ENCODE assay signal across 13 cellular contexts in genomic region chr3:98971183-98971681, GRCh38.
DNase-seq lines count a peak whose midpoint lies in the region; ATAC-seq and TF ChIP-seq lines count a peak whose summit lies in the region.
"Had no signal": no experiment of that assay in that cellular context is flagged by ENCODE, and none has a peak within 500 bp of the region (broad histone marks: within the 10 kb centered on the region; RNA-seq: fewer than 3 reads in every experiment).

No MANE protein-coding gene starts in this region.

- H3K4me1 Mint-ChIP-seq in activated naive CD4-positive, alpha-beta T cell treated with anti-CD3 and anti-CD28 coated beads for 36 hours (ENCODE audit: low read depth), result peaks cover 6% of the 10 kb centered on the region
- peaks cover 22% of the 10 kb centered on the region for H3K4me1 Mint-ChIP-seq in stimulated activated naive CD8-positive, alpha-beta T cell treated with anti-CD3 and anti-CD28 coated beads, Interleukin-15, Interleukin-2, amounts not matched to agents 100 ng/mL and 50 ng/mL, for 24 hours (ENCODE audit: low read depth)
- H3K4me1 Mint-ChIP-seq: activated naive CD4-positive, alpha-beta T cell treated with anti-CD3 and anti-CD28 coated beads, Interleukin-2, amount 10 ng/mL, durations not matched to agents 7 days and 5 days had no signal

- H3K4me1 ChIP-seq in RWPE2 (ENCODE audit: insufficient read depth, poor library complexity, severe bottlenecking), result peaks cover 59% of the 10 kb centered on the region
- peaks cover 0 to 8% (median 0%) of the 10 kb centered on the region in 12 donors for H3K4me1 ChIP-seq in heart left ventricle
- H3K4me1 ChIP-seq: parathyroid adenoma had no signal

- H3K27ac ChIP-seq in RWPE2 (ENCODE audit: poor library complexity, severe bottlenecking) (peak overlapping the region; percentile 99), heart left ventricle (no peak overlapping the region)
- H3K27ac ChIP-seq: parathyroid adenoma had no signal

- no peak for TF ChIP-seq CTCF in RWPE2 (IDR thresholded peaks at IDR 0.05; ENCODE audit: poor library complexity, severe bottlenecking)
- TF ChIP-seq CTCF in epithelial cell of proximal tubule (conservative IDR thresholded peaks at IDR 0.05; ENCODE audit: low read depth, low read length), result no peak
- no peak for TF ChIP-seq CTCF in heart left ventricle (IDR thresholded peaks at IDR 0.05)

- H3K27me3 ChIP-seq in RWPE2 (ENCODE audit: insufficient read depth, poor library complexity, severe bottlenecking), result no peaks in the 10 kb centered on the region
- H3K27me3 ChIP-seq in heart left ventricle, result no peaks in the 10 kb centered on the region
- H3K27me3 ChIP-seq: BE2C had no signal

- H3K36me3 Mint-ChIP-seq in activated naive CD4-positive, alpha-beta T cell treated with anti-CD3 and anti-CD28 coated beads, Interleukin-2, amount 50 U/mL, for 72 hours, result no peaks in the 10 kb centered on the region
- peaks cover 1% of the 10 kb centered on the region for H3K36me3 Mint-ChIP-seq in activated naive CD4-positive, alpha-beta T cell treated with anti-CD3 and anti-CD28 coated beads for 36 hours (ENCODE audit: low read depth)
- H3K36me3 Mint-ChIP-seq in stimulated activated naive CD8-positive, alpha-beta T cell treated with anti-CD3 and anti-CD28 coated beads, Interleukin-15, Interleukin-2, amounts not matched to agents 100 ng/mL and 50 ng/mL, for 24 hours (ENCODE audit: low read depth), result no peaks in the 10 kb centered on the region
- H3K36me3 Mint-ChIP-seq: activated naive CD4-positive, alpha-beta T cell treated with anti-CD3 and anti-CD28 coated beads, Interleukin-2, amount 10 ng/mL, durations not matched to agents 7 days and 5 days had no signal

- no peak for TF ChIP-seq POLR2A in heart left ventricle (IDR thresholded peaks at IDR 0.05)

- H3K4me3 ChIP-seq in RWPE2 (ENCODE audit: severe bottlenecking), result no peak overlapping the region
- no peak overlapping the region for H3K4me3 ChIP-seq in epithelial cell of proximal tubule (ENCODE audit: low read depth, low read length)
- no peak overlapping the region for H3K4me3 ChIP-seq in heart left ventricle

- no peak overlapping the region for H3K4me3 Mint-ChIP-seq in activated naive CD4-positive, alpha-beta T cell treated with anti-CD3 and anti-CD28 coated beads for 36 hours
- H3K4me3 Mint-ChIP-seq in stimulated activated naive CD8-positive, alpha-beta T cell treated with anti-CD3 and anti-CD28 coated beads, Interleukin-15, Interleukin-2, amounts not matched to agents 100 ng/mL and 50 ng/mL, for 24 hours, result no peak overlapping the region
- H3K4me3 Mint-ChIP-seq: activated naive CD4-positive, alpha-beta T cell treated with anti-CD3 and anti-CD28 coated beads, Interleukin-2, amount 10 ng/mL, durations not matched to agents 7 days and 5 days had no signal

- 86 to 90% (median 87%) methylated on average over 1 of the region's 1 CpG for WGBS in heart left ventricle, 4 donors

- CTCF ChIA-PET in activated naive CD4-positive, alpha-beta T cell treated with anti-CD3 and anti-CD28 coated beads for 36 hours (lab: Charles Lee), result no interaction called here

- peak; percentile 93 to 97 for ATAC-seq in activated naive CD4-positive, alpha-beta T cell treated with anti-CD3 and anti-CD28 coated beads, Interleukin-2, amount 50 U/mL, for 72 hours
- ATAC-seq in RWPE2 (ENCODE audit: low read depth) (peak; percentile 85), heart left ventricle (no peak), HG03354 (IDR thresholded peaks at IDR 0.05; ENCODE audit: poor library complexity, severe bottlenecking, unreplicated experiment) (no peak)
- ATAC-seq: left colon had no signal

- peaks cover 8% of the 10 kb centered on the region for H3K27me3 Mint-ChIP-seq in activated naive CD4-positive, alpha-beta T cell treated with anti-CD3 and anti-CD28 coated beads for 36 hours (ENCODE audit: low read depth)
- peaks cover 3% of the 10 kb centered on the region for H3K27me3 Mint-ChIP-seq in stimulated activated naive CD8-positive, alpha-beta T cell treated with anti-CD3 and anti-CD28 coated beads, Interleukin-15, Interleukin-2, amounts not matched to agents 100 ng/mL and 50 ng/mL, for 24 hours
- H3K27me3 Mint-ChIP-seq: activated naive CD4-positive, alpha-beta T cell treated with anti-CD3 and anti-CD28 coated beads, Interleukin-2, amount 10 ng/mL, durations not matched to agents 7 days and 5 days had no signal

- H3K36me3 ChIP-seq in RWPE2 (ENCODE audit: low read depth) (no peaks in the 10 kb centered on the region), heart left ventricle (no peaks in the 10 kb centered on the region)
- H3K36me3 ChIP-seq: BE2C had no signal

- no peak overlapping the region for H3K27ac Mint-ChIP-seq in activated naive CD4-positive, alpha-beta T cell treated with anti-CD3 and anti-CD28 coated beads, Interleukin-2, amount 50 U/mL, for 72 hours
- H3K27ac Mint-ChIP-seq in activated naive CD4-positive, alpha-beta T cell treated with anti-CD3 and anti-CD28 coated beads for 36 hours, result no peak overlapping the region
- peak overlapping the region; percentile 74 for H3K27ac Mint-ChIP-seq in stimulated activated naive CD8-positive, alpha-beta T cell treated with anti-CD3 and anti-CD28 coated beads, Interleukin-15, Interleukin-2, amounts not matched to agents 100 ng/mL and 50 ng/mL, for 24 hours
- H3K27ac Mint-ChIP-seq: activated naive CD4-positive, alpha-beta T cell treated with anti-CD3 and anti-CD28 coated beads, Interleukin-2, amount 10 ng/mL, durations not matched to agents 7 days and 5 days had no signal

- intact Hi-C loops in activated naive CD4-positive, alpha-beta T cell treated with anti-CD3 and anti-CD28 coated beads for 36 hours (cut with micrococcal nuclease), result loop anchor here (1.0 to 10.0 kb wide), 4 partner anchors 70 to 934 kb away; partner anchors contain the start of genes CPOX, DCBLD2 and GABRR3
- intact Hi-C loops in heart left ventricle (cut with DNase I), result no loop called here

- H3K9me3 ChIP-seq in RWPE2 (ENCODE audit: severe bottlenecking), result no peaks in the 10 kb centered on the region
- H3K9me3 ChIP-seq in heart left ventricle, result peaks cover 0 to 5% (median 0%) of the 10 kb centered on the region in 12 donors
- H3K9me3 ChIP-seq: BE2C had no signal

- DNase-seq in activated naive CD4-positive, alpha-beta T cell treated with anti-CD3 and anti-CD28 coated beads, Interleukin-2, amount 50 U/mL, for 72 hours (ENCODE audit: low spot score in 2 of 2), result no peak
- no peak for DNase-seq in activated naive CD4-positive, alpha-beta T cell treated with anti-CD3 and anti-CD28 coated beads for 36 hours
- DNase-seq in RWPE2 (ENCODE audit: low spot score), result no peak
- DNase-seq in epithelial cell of proximal tubule (ENCODE audit: low read depth), result peak; percentile 93
- DNase-seq in heart left ventricle, result no peak
- no peak for DNase-seq in nucleus accumbens (lab: John Stamatoyannopoulos, UW)
- DNase-seq: activated naive CD4-positive, alpha-beta T cell treated with anti-CD3 and anti-CD28 coated beads, Interleukin-2, amount 10 ng/mL, durations not matched to agents 7 days and 5 days; BE2C; left colon; NCI-H69 had no signal

- H3K9me3 Mint-ChIP-seq in activated naive CD4-positive, alpha-beta T cell treated with anti-CD3 and anti-CD28 coated beads, Interleukin-2, amount 50 U/mL, for 72 hours, result peaks cover 7 to 12% of the 10 kb centered on the region in 2 donors
- H3K9me3 Mint-ChIP-seq in activated naive CD4-positive, alpha-beta T cell treated with anti-CD3 and anti-CD28 coated beads for 36 hours, result peaks cover 3% of the 10 kb centered on the region
- no peaks in the 10 kb centered on the region for H3K9me3 Mint-ChIP-seq in stimulated activated naive CD8-positive, alpha-beta T cell treated with anti-CD3 and anti-CD28 coated beads, Interleukin-15, Interleukin-2, amounts not matched to agents 100 ng/mL and 50 ng/mL, for 24 hours
- H3K9me3 Mint-ChIP-seq: activated naive CD4-positive, alpha-beta T cell treated with anti-CD3 and anti-CD28 coated beads, Interleukin-2, amount 10 ng/mL, durations not matched to agents 7 days and 5 days had no signal

Comparison
In these comparisons a context has a peak if more than half of its experiments do, and no peak if none do; other contexts are left out.
1. ATAC-seq: peak in activated naive CD4-positive, alpha-beta T cell treated with anti-CD3 and anti-CD28 coated beads, Interleukin-2, amount 50 U/mL, for 72 hours (2 of 2) and RWPE2 (single experiment); none in heart left ventricle (0 of 4) and HG03354 (single experiment).